ENCODE assay signal across 1 cellular context in genomic region chr1:156858555-156858956, GRCh38.
TF ChIP-seq lines count a peak whose summit lies in the region.

No MANE protein-coding gene starts in this region.

TF ChIP-seq in K562, 482 proteins besides CTCF, POLR2A, EP300 and RAD21:
- TF ChIP-seq RBFOX2 (IDR thresholded peaks at IDR 0.05; ENCODE audit: low read depth, low read length) (no peak), NFIC (IDR thresholded peaks at IDR 0.05) (peak; percentile 73), RBBP5 (IDR thresholded peaks at IDR 0.05; ENCODE audit: borderline replicate concordance, insufficient read depth, low read length, poor library complexity, severe bottlenecking) (peak; percentile 15), XRCC5 (IDR thresholded peaks at IDR 0.05; ENCODE audit: low read depth, low read length) (no peak), RHOXF2B (CRISPR knock-in tag; conservative IDR thresholded peaks at IDR 0.05) (no peak), PBX2 (CRISPR knock-in tag; IDR thresholded peaks at IDR 0.05; ENCODE audit: low read depth) (no peak), PBX2 (tag; conservative IDR thresholded peaks at IDR 0.05; ENCODE audit: low read depth) (peak; percentile 11; the same call in 1 of the 2 replicates), MEIS2 (IDR thresholded peaks at IDR 0.05; ENCODE audit: partially characterized antibody) (peak; percentile 36), RCOR1 (IDR thresholded peaks at IDR 0.05; ENCODE audit: borderline replicate concordance in 1 of 2, low read depth in 2 of 2, low read length in 2 of 2) (peak in 1 of 2 experiments; percentile 32; a peak in 1 of 4 replicates), ZNF239 (CRISPR knock-in tag; IDR thresholded peaks at IDR 0.05) (no peak), SMARCE1 (IDR thresholded peaks at IDR 0.05) (0 out of 2 replicates have a peak, but pooled peaks have one; percentile 18), TEAD1 (CRISPR knock-in tag; IDR thresholded peaks at IDR 0.05) (0 out of 4 replicates have a peak, but pooled peaks of 1 of the 2 experiments have one; percentile 15), ZNF217 (CRISPR knock-in tag; IDR thresholded peaks at IDR 0.05) (no peak), BCOR (IDR thresholded peaks at IDR 0.05) (peak; percentile 24; the same call in 1 of the 2 replicates), UBTF (IDR thresholded peaks at IDR 0.05; ENCODE audit: borderline replicate concordance in 1 of 2, low read depth in 2 of 2, low read length in 2 of 2) (0 out of 4 replicates have a peak, but pooled peaks of 1 of the 2 experiments have one; percentile 38), RREB1 (CRISPR knock-in tag; IDR thresholded peaks at IDR 0.05) (peak; percentile 15; the same call in 1 of the 2 replicates), HDAC1 (IDR thresholded peaks at IDR 0.05) (peak in 1 of 2 experiments; percentile 63; a peak in 2 of 4 replicates), NFE2 (IDR thresholded peaks at IDR 0.05; ENCODE audit: low read depth) (0 out of 2 replicates have a peak, but pooled peaks have one; percentile 15), FOXK2 (conservative IDR thresholded peaks at IDR 0.05 in 1 of 2, IDR thresholded peaks at IDR 0.05 in 1 of 2; ENCODE audit: low read depth in 2 of 2) (0 out of 4 replicates have a peak, but pooled peaks have one; percentile 27 to 30), OTX1 (CRISPR knock-in tag; IDR thresholded peaks at IDR 0.05) (peak; percentile 51; the same call in 1 of the 2 replicates), ARID1B (IDR thresholded peaks at IDR 0.05) (peak; percentile 50; the same call in 1 of the 2 replicates), DPF2 (IDR thresholded peaks at IDR 0.05) (peak; percentile 50; the same call in 1 of the 2 replicates), HDGF (IDR thresholded peaks at IDR 0.05) (0 out of 2 replicates have a peak, but pooled peaks have one; percentile 35), ZNF707 (CRISPR knock-in tag; conservative IDR thresholded peaks at IDR 0.05) (no peak), KDM5B (IDR thresholded peaks at IDR 0.05; ENCODE audit: insufficient replicate concordance, low read depth, low read length) (peak; percentile 23), MAZ (CRISPR knock-in tag; conservative IDR thresholded peaks at IDR 0.05 in 1 of 2, IDR thresholded peaks at IDR 0.05 in 1 of 2) (no peak; a peak in 1 of 4 replicates), LARP7 (IDR thresholded peaks at IDR 0.05) (0 out of 2 replicates have a peak, but pooled peaks have one; percentile 62)
- TF ChIP-seq, protein P1, sequence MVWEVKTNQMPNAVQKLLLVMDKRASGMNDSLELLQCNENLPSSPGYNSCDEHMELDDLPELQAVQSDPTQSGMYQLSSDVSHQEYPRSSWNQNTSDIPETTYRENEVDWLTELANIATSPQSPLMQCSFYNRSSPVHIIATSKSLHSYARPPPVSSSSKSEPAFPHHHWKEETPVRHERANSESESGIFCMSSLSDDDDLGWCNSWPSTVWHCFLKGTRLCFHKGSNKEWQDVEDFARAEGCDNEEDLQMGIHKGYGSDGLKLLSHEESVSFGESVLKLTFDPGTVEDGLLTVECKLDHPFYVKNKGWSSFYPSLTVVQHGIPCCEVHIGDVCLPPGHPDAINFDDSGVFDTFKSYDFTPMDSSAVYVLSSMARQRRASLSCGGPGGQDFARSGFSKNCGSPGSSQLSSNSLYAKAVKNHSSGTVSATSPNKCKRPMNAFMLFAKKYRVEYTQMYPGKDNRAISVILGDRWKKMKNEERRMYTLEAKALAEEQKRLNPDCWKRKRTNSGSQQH (CRISPR knock-in tag; IDR thresholded peaks at IDR 0.05) = 0 out of 2 replicates have a peak, but pooled peaks have one; percentile 27
- TF ChIP-seq, protein P2, sequence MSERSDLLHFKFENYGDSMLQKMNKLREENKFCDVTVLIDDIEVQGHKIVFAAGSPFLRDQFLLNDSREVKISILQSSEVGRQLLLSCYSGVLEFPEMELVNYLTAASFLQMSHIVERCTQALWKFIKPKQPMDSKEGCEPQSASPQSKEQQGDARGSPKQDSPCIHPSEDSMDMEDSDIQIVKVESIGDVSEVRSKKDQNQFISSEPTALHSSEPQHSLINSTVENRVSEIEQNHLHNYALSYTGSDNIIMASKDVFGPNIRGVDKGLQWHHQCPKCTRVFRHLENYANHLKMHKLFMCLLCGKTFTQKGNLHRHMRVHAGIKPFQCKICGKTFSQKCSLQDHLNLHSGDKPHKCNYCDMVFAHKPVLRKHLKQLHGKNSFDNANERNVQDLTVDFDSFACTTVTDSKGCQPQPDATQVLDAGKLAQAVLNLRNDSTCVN (CRISPR knock-in tag; IDR thresholded peaks at IDR 0.05) = 0 out of 2 replicates have a peak, but pooled peaks have one; percentile 53
- TF ChIP-seq, protein P3, sequence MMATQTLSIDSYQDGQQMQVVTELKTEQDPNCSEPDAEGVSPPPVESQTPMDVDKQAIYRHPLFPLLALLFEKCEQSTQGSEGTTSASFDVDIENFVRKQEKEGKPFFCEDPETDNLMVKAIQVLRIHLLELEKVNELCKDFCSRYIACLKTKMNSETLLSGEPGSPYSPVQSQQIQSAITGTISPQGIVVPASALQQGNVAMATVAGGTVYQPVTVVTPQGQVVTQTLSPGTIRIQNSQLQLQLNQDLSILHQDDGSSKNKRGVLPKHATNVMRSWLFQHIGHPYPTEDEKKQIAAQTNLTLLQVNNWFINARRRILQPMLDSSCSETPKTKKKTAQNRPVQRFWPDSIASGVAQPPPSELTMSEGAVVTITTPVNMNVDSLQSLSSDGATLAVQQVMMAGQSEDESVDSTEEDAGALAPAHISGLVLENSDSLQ (IDR thresholded peaks at IDR 0.05) = peak; percentile 81
- TF ChIP-seq, protein P4, sequence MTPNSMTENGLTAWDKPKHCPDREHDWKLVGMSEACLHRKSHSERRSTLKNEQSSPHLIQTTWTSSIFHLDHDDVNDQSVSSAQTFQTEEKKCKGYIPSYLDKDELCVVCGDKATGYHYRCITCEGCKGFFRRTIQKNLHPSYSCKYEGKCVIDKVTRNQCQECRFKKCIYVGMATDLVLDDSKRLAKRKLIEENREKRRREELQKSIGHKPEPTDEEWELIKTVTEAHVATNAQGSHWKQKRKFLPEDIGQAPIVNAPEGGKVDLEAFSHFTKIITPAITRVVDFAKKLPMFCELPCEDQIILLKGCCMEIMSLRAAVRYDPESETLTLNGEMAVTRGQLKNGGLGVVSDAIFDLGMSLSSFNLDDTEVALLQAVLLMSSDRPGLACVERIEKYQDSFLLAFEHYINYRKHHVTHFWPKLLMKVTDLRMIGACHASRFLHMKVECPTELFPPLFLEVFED (CRISPR knock-in tag; conservative IDR thresholded peaks at IDR 0.05) = 0 out of 2 replicates have a peak, but pooled peaks have one; percentile 27
TF ChIP-seq in K562: peak in this region for 23.
